Comparison of ENCODE assay signal across 1 cellular context in the genomic region with DNA sequence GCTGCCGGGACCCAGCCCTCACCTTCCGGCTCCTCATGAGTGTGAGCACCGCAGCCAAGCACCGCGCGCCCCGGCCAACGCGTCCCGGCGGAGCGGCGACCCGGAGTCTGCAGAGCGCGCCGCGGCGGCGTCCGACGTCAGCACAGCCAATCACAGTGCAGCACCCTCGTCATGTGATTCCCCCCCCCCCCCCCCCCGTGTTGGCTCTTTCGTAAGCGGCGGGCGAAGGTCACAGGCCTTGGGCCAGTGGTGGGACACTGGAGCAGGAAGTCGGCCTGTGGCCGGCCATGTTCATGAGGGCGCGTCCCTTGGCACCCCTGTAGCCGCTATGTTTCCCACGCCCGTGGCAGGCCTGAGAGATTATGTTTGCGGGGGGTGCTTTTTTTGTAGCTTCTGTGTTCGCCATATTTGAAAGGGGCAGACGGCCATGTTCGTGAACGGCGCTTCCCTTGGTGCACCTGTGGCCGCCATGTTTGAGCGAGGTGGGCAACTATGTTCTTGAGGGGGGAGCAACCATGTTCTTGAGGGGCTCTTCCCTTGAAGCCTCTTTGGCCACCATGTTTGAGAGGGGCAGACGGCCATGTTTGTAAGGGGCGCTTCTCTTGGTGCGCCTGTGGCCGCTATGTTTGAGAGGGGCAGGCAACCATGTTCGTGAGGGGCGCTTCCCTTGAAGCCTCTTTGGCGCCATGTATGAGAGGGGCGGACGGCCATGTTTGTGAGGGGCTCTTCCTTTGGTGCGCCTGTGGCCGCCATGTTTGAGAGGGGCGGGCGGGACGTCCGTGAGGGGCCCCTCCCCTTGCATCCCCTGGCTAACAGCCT.
TF ChIP-seq lines count a peak whose summit lies in the region.

A gene (minus strand): TSS at position 123 of the 819 bp plus-strand sequence. CDS start 86 bp downstream, at position 37.

TF ChIP-seq in GM12878, 131 proteins besides CTCF, POLR2A, EP300 and RAD21 (continued from another document and continues in another):
- TF ChIP-seq, protein P1, sequence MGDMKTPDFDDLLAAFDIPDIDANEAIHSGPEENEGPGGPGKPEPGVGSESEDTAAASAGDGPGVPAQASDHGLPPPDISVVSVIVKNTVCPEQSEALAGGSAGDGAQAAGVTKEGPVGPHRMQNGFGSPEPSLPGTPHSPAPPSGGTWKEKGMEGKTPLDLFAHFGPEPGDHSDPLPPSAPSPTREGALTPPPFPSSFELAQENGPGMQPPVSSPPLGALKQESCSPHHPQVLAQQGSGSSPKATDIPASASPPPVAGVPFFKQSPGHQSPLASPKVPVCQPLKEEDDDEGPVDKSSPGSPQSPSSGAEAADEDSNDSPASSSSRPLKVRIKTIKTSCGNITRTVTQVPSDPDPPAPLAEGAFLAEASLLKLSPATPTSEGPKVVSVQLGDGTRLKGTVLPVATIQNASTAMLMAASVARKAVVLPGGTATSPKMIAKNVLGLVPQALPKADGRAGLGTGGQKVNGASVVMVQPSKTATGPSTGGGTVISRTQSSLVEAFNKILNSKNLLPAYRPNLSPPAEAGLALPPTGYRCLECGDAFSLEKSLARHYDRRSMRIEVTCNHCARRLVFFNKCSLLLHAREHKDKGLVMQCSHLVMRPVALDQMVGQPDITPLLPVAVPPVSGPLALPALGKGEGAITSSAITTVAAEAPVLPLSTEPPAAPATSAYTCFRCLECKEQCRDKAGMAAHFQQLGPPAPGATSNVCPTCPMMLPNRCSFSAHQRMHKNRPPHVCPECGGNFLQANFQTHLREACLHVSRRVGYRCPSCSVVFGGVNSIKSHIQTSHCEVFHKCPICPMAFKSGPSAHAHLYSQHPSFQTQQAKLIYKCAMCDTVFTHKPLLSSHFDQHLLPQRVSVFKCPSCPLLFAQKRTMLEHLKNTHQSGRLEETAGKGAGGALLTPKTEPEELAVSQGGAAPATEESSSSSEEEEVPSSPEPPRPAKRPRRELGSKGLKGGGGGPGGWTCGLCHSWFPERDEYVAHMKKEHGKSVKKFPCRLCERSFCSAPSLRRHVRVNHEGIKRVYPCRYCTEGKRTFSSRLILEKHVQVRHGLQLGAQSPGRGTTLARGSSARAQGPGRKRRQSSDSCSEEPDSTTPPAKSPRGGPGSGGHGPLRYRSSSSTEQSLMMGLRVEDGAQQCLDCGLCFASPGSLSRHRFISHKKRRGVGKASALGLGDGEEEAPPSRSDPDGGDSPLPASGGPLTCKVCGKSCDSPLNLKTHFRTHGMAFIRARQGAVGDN (IDR thresholded peaks at IDR 0.05): peak; percentile 58
- TF ChIP-seq EED (IDR thresholded peaks at IDR 0.05; ENCODE audit: low read depth) (no peak), ZNF274 (IDR thresholded peaks at IDR 0.05; ENCODE audit: insufficient read depth, insufficient read length) (no peak), IRF4 (IDR thresholded peaks at IDR 0.05; ENCODE audit: low read depth, low read length) (no peak), TCF12 (IDR thresholded peaks at IDR 0.05; ENCODE audit: low read depth, low read length) (no peak), NR2F1 (conservative IDR thresholded peaks at IDR 0.05) (peak; percentile 97), BHLHE40 (IDR thresholded peaks at IDR 0.05; ENCODE audit: borderline replicate concordance in 1 of 2, low read depth in 2 of 2, low read length in 1 of 2) (peak; percentile 22 to 62; a peak in 1 of 4 replicates), SMC3 (IDR thresholded peaks at IDR 0.05; ENCODE audit: borderline replicate concordance, low read length) (no peak), RCOR1 (conservative IDR thresholded peaks at IDR 0.05; ENCODE audit: low read depth, low read length) (peak; percentile 97), BCL11A (IDR thresholded peaks at IDR 0.05; ENCODE audit: low read depth, low read length) (no peak), EZH2 (IDR thresholded peaks at IDR 0.05; ENCODE audit: borderline replicate concordance, control insufficient read depth, low read depth, low read length) (no peak), CBFB (IDR thresholded peaks at IDR 0.05; ENCODE audit: low read depth) (peak; percentile 15; the same call in 1 of the 2 replicates), GABPA (IDR thresholded peaks at IDR 0.05; ENCODE audit: low read depth) (peak; percentile 45; the same call in 1 of the 2 replicates), STAT1 (conservative IDR thresholded peaks at IDR 0.05) (peak; percentile 38; the same call in 1 of the 2 replicates), SMAD1 (IDR thresholded peaks at IDR 0.05; ENCODE audit: low read depth, partially characterized antibody) (no peak), CHD2 (IDR thresholded peaks at IDR 0.05; ENCODE audit: borderline replicate concordance, low read depth, low read length) (no peak; the same call in 1 of the 2 replicates), WRNIP1 (IDR thresholded peaks at IDR 0.05; ENCODE audit: borderline replicate concordance, low read depth, low read length) (0 out of 2 replicates have a peak, but pooled peaks have one; percentile 71), KLF5 (IDR thresholded peaks at IDR 0.05; ENCODE audit: partially characterized antibody) (peak; percentile 34), STAT3 (IDR thresholded peaks at IDR 0.05; ENCODE audit: low read depth, low read length) (no peak), NR2C1 (IDR thresholded peaks at IDR 0.05) (peak; percentile 96), GATAD2B (conservative IDR thresholded peaks at IDR 0.05; ENCODE audit: low read depth) (no peak; the same call in 1 of the 2 replicates), NFIC (IDR thresholded peaks at IDR 0.05; ENCODE audit: low read depth, low read length) (no peak), ESRRA (IDR thresholded peaks at IDR 0.05; ENCODE audit: low read length) (peak; percentile 77; the same call in 1 of the 2 replicates), NBN (IDR thresholded peaks at IDR 0.05) (peak; percentile 64), NFYA (IDR thresholded peaks at IDR 0.05; ENCODE audit: borderline replicate concordance, low read depth, low read length) (no peak), JUND (IDR thresholded peaks at IDR 0.05; ENCODE audit: low read depth, low read length) (no peak), IKZF2 (IDR thresholded peaks at IDR 0.05) (no peak; a peak in 1 of 4 replicates), CBX3 (IDR thresholded peaks at IDR 0.05; ENCODE audit: borderline replicate concordance, low read depth) (no peak), TAF1 (IDR thresholded peaks at IDR 0.05; ENCODE audit: borderline replicate concordance, low read depth, low read length) (peak; percentile 49; the same call in 1 of the 2 replicates), SMARCA5 (IDR thresholded peaks at IDR 0.05) (0 out of 2 replicates have a peak, but pooled peaks have one; percentile 0), BACH1 (IDR thresholded peaks at IDR 0.05; ENCODE audit: borderline replicate concordance) (peak; percentile 70; the same call in 1 of the 2 replicates), ZZZ3 (IDR thresholded peaks at IDR 0.05; ENCODE audit: control insufficient read depth, insufficient read length, low read depth) (no peak), IKZF1 (conservative IDR thresholded peaks at IDR 0.05) (peak; percentile 89)
- TF ChIP-seq, protein P2, sequence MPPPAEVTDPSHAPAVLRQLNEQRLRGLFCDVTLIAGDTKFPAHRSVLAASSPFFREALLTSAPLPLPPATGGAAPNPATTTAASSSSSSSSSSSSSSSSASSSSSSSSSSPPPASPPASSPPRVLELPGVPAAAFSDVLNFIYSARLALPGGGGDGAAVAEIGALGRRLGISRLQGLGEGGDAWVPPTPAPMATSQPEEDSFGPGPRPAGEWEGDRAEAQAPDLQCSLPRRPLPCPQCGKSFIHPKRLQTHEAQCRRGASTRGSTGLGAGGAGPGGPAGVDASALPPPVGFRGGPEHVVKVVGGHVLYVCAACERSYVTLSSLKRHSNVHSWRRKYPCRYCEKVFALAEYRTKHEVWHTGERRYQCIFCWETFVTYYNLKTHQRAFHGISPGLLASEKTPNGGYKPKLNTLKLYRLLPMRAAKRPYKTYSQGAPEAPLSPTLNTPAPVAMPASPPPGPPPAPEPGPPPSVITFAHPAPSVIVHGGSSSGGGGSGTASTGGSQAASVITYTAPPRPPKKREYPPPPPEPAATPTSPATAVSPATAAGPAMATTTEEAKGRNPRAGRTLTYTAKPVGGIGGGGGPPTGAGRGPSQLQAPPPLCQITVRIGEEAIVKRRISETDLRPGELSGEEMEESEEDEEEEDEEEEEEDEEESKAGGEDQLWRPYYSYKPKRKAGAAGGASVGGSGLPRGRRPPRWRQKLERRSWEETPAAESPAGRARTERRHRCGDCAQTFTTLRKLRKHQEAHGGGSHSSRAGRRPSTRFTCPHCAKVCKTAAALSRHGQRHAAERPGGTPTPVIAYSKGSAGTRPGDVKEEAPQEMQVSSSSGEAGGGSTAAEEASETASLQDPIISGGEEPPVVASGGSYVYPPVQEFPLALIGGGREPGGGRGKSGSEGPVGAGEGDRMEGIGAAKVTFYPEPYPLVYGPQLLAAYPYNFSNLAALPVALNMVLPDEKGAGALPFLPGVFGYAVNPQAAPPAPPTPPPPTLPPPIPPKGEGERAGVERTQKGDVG (CRISPR knock-in tag; IDR thresholded peaks at IDR 0.05): no peak
- TF ChIP-seq, protein P3, sequence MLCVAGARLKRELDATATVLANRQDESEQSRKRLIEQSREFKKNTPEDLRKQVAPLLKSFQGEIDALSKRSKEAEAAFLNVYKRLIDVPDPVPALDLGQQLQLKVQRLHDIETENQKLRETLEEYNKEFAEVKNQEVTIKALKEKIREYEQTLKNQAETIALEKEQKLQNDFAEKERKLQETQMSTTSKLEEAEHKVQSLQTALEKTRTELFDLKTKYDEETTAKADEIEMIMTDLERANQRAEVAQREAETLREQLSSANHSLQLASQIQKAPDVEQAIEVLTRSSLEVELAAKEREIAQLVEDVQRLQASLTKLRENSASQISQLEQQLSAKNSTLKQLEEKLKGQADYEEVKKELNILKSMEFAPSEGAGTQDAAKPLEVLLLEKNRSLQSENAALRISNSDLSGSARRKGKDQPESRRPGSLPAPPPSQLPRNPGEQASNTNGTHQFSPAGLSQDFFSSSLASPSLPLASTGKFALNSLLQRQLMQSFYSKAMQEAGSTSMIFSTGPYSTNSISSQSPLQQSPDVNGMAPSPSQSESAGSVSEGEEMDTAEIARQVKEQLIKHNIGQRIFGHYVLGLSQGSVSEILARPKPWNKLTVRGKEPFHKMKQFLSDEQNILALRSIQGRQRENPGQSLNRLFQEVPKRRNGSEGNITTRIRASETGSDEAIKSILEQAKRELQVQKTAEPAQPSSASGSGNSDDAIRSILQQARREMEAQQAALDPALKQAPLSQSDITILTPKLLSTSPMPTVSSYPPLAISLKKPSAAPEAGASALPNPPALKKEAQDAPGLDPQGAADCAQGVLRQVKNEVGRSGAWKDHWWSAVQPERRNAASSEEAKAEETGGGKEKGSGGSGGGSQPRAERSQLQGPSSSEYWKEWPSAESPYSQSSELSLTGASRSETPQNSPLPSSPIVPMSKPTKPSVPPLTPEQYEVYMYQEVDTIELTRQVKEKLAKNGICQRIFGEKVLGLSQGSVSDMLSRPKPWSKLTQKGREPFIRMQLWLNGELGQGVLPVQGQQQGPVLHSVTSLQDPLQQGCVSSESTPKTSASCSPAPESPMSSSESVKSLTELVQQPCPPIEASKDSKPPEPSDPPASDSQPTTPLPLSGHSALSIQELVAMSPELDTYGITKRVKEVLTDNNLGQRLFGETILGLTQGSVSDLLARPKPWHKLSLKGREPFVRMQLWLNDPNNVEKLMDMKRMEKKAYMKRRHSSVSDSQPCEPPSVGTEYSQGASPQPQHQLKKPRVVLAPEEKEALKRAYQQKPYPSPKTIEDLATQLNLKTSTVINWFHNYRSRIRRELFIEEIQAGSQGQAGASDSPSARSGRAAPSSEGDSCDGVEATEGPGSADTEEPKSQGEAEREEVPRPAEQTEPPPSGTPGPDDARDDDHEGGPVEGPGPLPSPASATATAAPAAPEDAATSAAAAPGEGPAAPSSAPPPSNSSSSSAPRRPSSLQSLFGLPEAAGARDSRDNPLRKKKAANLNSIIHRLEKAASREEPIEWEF (IDR thresholded peaks at IDR 0.05; ENCODE audit: insufficient replicate concordance, low read depth, low read length): no peak
- TF ChIP-seq, protein P4, sequence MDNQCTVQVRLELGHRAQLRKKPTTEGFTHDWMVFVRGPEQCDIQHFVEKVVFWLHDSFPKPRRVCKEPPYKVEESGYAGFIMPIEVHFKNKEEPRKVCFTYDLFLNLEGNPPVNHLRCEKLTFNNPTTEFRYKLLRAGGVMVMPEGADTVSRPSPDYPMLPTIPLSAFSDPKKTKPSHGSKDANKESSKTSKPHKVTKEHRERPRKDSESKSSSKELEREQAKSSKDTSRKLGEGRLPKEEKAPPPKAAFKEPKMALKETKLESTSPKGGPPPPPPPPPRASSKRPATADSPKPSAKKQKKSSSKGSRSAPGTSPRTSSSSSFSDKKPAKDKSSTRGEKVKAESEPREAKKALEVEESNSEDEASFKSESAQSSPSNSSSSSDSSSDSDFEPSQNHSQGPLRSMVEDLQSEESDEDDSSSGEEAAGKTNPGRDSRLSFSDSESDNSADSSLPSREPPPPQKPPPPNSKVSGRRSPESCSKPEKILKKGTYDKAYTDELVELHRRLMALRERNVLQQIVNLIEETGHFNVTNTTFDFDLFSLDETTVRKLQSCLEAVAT (IDR thresholded peaks at IDR 0.05): peak; percentile 98
- TF ChIP-seq, protein P5, sequence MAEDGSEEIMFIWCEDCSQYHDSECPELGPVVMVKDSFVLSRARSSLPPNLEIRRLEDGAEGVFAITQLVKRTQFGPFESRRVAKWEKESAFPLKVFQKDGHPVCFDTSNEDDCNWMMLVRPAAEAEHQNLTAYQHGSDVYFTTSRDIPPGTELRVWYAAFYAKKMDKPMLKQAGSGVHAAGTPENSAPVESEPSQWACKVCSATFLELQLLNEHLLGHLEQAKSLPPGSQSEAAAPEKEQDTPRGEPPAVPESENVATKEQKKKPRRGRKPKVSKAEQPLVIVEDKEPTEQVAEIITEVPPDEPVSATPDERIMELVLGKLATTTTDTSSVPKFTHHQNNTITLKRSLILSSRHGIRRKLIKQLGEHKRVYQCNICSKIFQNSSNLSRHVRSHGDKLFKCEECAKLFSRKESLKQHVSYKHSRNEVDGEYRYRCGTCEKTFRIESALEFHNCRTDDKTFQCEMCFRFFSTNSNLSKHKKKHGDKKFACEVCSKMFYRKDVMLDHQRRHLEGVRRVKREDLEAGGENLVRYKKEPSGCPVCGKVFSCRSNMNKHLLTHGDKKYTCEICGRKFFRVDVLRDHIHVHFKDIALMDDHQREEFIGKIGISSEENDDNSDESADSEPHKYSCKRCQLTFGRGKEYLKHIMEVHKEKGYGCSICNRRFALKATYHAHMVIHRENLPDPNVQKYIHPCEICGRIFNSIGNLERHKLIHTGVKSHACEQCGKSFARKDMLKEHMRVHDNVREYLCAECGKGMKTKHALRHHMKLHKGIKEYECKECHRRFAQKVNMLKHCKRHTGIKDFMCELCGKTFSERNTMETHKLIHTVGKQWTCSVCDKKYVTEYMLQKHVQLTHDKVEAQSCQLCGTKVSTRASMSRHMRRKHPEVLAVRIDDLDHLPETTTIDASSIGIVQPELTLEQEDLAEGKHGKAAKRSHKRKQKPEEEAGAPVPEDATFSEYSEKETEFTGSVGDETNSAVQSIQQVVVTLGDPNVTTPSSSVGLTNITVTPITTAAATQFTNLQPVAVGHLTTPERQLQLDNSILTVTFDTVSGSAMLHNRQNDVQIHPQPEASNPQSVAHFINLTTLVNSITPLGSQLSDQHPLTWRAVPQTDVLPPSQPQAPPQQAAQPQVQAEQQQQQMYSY (CRISPR knock-in tag; IDR thresholded peaks at IDR 0.05): no peak
